ENCODE assay signal across 25 cellular contexts in genomic region chr15:66170716-66171115, GRCh38.
"Had no signal": no experiment of that assay in that cellular context is flagged by ENCODE, and none has a peak within 500 bp of the region (broad histone marks: within the 10 kb centered on the region; RNA-seq: fewer than 3 reads in every experiment).

No MANE protein-coding gene starts in this region.

- H3K27me3 ChIP-seq: Peyer's patch had no signal

- H2AFZ ChIP-seq: PC-9 had no signal

- H3K4me3 Mint-ChIP-seq: IgD-negative memory B cell had no signal

- H3K9me3 Mint-ChIP-seq: IgD-negative memory B cell had no signal

- H3K9me3 ChIP-seq: Peyer's patch, SJSA1 had no signal

- H3K4me3 ChIP-seq: K562, PC-9, Peyer's patch, SJSA1, SK-N-MC had no signal

- H3K4me2 ChIP-seq: KMS-11, PC-9 had no signal

- H3K4me1 ChIP-seq: Peyer's patch, SJSA1 had no signal

- DNase-seq: Kasumi-1, MV-4-11, NCI-H1048, NCI-H1105, NCI-H1436 treated with DMSO at 0.1 percent for 48 hours, NCI-H1694, NCI-H187 treated with DMSO at 0.1 percent for 48 hours, NCI-H2029 treated with DMSO at 0.1 percent for 48 hours, NCI-H345, NCI-H446 treated with DMSO at 0.1 percent for 48 hours, NCI-H510A treated with DMSO at 0.1 percent for 48 hours, NCI-H526, NCI-H774, OCI-M1, PC-9, Peyer's patch, SHP77 treated with DMSO at 0.1 percent for 48 hours, SW 1271 had no signal

- FAIRE-seq: HTR-8/SVneo, K562 had no signal

- H3K27ac Mint-ChIP-seq: IgD-negative memory B cell had no signal

- H3K36me3 Mint-ChIP-seq: IgD-negative memory B cell had no signal

- H3K36me3 ChIP-seq: Peyer's patch, SJSA1 had no signal

- H3K9ac ChIP-seq: KMS-11 had no signal

- H3K27ac ChIP-seq: HL-60, KMS-11, PC-9, Peyer's patch, SJSA1, SK-N-MC had no signal
